In the genomic region with DNA sequence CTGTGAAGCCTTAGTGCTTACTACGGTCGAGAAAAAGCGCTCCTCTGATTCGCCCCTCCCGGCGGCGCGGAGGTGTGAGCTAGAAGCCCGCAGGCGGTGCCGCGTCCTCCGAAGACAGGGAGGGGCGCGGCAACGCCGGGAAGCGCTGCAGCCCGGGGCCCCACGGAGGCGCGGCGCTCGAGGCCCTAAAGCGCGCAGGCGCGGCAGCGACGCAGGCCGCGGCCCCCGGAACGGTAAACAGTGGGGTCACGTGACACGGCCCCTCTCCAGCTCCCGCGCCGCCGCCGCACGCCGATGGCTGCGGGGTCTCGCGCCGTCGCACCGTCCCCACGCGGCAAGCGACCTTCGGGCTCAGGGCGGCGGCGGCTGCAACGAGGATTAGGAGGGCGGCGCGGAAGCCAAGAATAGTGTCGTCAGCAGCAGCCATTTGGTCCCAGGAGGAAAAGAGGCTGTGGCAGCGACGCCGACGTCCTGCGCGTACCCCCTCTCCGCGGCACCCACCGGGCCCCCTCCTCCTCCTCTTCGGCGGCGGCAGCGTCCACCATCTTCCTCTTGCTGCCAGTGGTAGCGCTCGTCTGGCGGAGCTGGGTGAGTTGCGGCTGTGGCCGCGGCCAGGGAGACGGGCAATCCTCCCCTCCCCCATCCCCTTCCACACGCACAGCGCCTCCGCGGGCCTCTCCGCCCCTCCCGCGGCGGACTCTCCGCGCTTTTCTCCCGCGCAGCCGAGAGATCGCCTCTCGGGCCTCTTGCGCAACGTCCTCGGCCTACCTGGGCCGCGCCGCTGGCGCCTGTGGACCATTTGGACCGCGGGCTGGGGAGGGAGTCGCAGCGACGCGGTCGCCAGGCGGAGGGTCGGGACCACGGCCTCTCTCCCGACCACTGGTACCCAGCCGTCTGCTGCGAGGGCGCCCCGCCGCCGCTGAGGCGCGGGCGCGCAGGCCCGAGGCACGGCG, we compare ENCODE assay signal across 8 cellular contexts. TPM values are rescaled to one million over a fixed set of nuclear protein-coding genes. Genes with fewer than 3 reads are reported as not detected.
DNase-seq lines count a peak whose midpoint lies in the region; ATAC-seq, FAIRE-seq and TF ChIP-seq lines count a peak whose summit lies in the region.

A gene with protein sequence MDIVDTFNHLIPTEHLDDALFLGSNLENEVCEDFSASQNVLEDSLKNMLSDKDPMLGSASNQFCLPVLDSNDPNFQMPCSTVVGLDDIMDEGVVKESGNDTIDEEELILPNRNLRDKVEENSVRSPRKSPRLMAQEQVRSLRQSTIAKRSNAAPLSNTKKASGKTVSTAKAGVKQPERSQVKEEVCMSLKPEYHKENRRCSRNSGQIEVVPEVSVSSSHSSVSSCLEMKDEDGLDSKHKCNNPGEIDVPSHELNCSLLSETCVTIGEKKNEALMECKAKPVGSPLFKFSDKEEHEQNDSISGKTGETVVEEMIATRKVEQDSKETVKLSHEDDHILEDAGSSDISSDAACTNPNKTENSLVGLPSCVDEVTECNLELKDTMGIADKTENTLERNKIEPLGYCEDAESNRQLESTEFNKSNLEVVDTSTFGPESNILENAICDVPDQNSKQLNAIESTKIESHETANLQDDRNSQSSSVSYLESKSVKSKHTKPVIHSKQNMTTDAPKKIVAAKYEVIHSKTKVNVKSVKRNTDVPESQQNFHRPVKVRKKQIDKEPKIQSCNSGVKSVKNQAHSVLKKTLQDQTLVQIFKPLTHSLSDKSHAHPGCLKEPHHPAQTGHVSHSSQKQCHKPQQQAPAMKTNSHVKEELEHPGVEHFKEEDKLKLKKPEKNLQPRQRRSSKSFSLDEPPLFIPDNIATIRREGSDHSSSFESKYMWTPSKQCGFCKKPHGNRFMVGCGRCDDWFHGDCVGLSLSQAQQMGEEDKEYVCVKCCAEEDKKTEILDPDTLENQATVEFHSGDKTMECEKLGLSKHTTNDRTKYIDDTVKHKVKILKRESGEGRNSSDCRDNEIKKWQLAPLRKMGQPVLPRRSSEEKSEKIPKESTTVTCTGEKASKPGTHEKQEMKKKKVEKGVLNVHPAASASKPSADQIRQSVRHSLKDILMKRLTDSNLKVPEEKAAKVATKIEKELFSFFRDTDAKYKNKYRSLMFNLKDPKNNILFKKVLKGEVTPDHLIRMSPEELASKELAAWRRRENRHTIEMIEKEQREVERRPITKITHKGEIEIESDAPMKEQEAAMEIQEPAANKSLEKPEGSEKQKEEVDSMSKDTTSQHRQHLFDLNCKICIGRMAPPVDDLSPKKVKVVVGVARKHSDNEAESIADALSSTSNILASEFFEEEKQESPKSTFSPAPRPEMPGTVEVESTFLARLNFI (N-terminal part only) (plus strand): TSS at position 240 of the 953 bp plus-strand sequence. CDS start 10,750 bp downstream, outside the sequence.

- H3K9me3 Mint-ChIP-seq in T-helper 2 cell treated with Interferon-gamma antibody and Interleukin-4, amounts not matched to agents 5 μg/mL and 100 μg/mL, for 36 hours, result no peaks in the 10 kb centered on the region

- H3K36me3 ChIP-seq in ascending aorta (no peaks in the 10 kb centered on the region), vagina (no peaks in the 10 kb centered on the region)

- peak in 2 of 3 experiments; percentile 1 to 14 for TF ChIP-seq CTCF in ascending aorta (IDR thresholded peaks at IDR 0.05)
- TF ChIP-seq CTCF in vagina (IDR thresholded peaks at IDR 0.05), result no peak

- under 1% methylated on average over 127 of the region's 127 CpGs for WGBS in right cardiac atrium

- peak in 1 of 2 donors; percentile 42 for TF ChIP-seq POLR2A in vagina (IDR thresholded peaks at IDR 0.05)

- peak within 1 kb of the TSS; percentile 100 for H3K27ac Mint-ChIP-seq in T-helper 2 cell treated with Interferon-gamma antibody and Interleukin-4, amounts not matched to agents 5 μg/mL and 100 μg/mL, for 36 hours

- H3K36me3 Mint-ChIP-seq in T-helper 2 cell treated with Interferon-gamma antibody and Interleukin-4, amounts not matched to agents 5 μg/mL and 100 μg/mL, for 36 hours (ENCODE audit: low read depth), result peaks cover 4% of the 10 kb centered on the region

- H3K27ac ChIP-seq in ascending aorta (peak within 1 kb of the TSS; percentile 88 to 96), right cardiac atrium (ENCODE audit: low read length) (peak within 1 kb of the TSS; percentile 62), vagina (peak within 1 kb of the TSS; percentile 96)

- peak within 1 kb of the TSS; percentile 99 for H3K4me3 Mint-ChIP-seq in T-helper 2 cell treated with Interferon-gamma antibody and Interleukin-4, amounts not matched to agents 5 μg/mL and 100 μg/mL, for 36 hours

- H3K9me3 ChIP-seq in ascending aorta (no peaks in the 10 kb centered on the region), right cardiac atrium (ENCODE audit: control insufficient read depth, low read length) (no peaks in the 10 kb centered on the region), vagina (no peaks in the 10 kb centered on the region)

- H3K4me3 ChIP-seq in ascending aorta, result peak within 1 kb of the TSS; percentile 80 to 82
- peak within 1 kb of the TSS; percentile 64 for H3K4me3 ChIP-seq in right cardiac atrium (ENCODE audit: low read length)
- H3K4me3 ChIP-seq in vagina, result peak within 1 kb of the TSS; percentile 75 to 91

- peaks cover under 1% of the 10 kb centered on the region for H3K27me3 Mint-ChIP-seq in T-helper 2 cell treated with Interferon-gamma antibody and Interleukin-4, amounts not matched to agents 5 μg/mL and 100 μg/mL, for 36 hours (ENCODE audit: low read depth)

- H3K4me1 ChIP-seq in ascending aorta, result peaks cover 0 to 21% of the 10 kb centered on the region in 2 donors
- no peaks in the 10 kb centered on the region for H3K4me1 ChIP-seq in right cardiac atrium (ENCODE audit: control insufficient read depth, insufficient read depth, low read length)
- H3K4me1 ChIP-seq in vagina, result peaks cover 36% of the 10 kb centered on the region

- H3K27me3 ChIP-seq in ascending aorta (no peaks in the 10 kb centered on the region), right cardiac atrium (ENCODE audit: control insufficient read depth, insufficient read depth) (no peaks in the 10 kb centered on the region), vagina (no peaks in the 10 kb centered on the region)

- ATAC-seq in HG02973 (IDR thresholded peaks at IDR 0.05; ENCODE audit: unreplicated experiment), result peak; percentile 86
- peak; percentile 98 to 99 for ATAC-seq in right cardiac atrium

- intact Hi-C loops in ascending aorta (cut with DNase I), result loop anchor here (1.0 to 2.0 kb wide), 2 partner anchors 37 to 64 kb away; a partner anchor contains a TSS
- intact Hi-C loops in right cardiac atrium (cut with DNase I), result loop anchor here in 1 of 4 donors (10.0 kb wide), 1 partner anchor 61 kb away; a partner anchor contains a TSS
- intact Hi-C loops in vagina (cut with DNase I), result loop anchor here (2.0 kb wide), 1 partner anchor 63 kb away; a partner anchor contains a TSS

- DNase-seq in GM18507 (ENCODE audit: extremely low spot score, insufficient read length, low read depth) (peak; percentile 87), NCI-H2029 (lab: John Stamatoyannopoulos, UW) (peak; percentile 86), ascending aorta (ENCODE audit: low spot score in 2 of 2) (peak; percentile 21 to 91), right cardiac atrium (peak; percentile 92 to 97 (median 96)), putamen (ENCODE audit: low spot score) (peak; percentile 94), vagina (ENCODE audit: extremely low spot score in 2 of 2) (peak in 1 of 2 donors; percentile 89)
- peak; percentile 92 for DNase-seq in T-helper 2 cell treated with Interferon-gamma antibody and Interleukin-4, amounts not matched to agents 5 μg/mL and 100 μg/mL, for 36 hours (ENCODE audit: low spot score)

- H3K4me1 Mint-ChIP-seq in T-helper 2 cell treated with Interferon-gamma antibody and Interleukin-4, amounts not matched to agents 5 μg/mL and 100 μg/mL, for 36 hours (ENCODE audit: low read depth), result peaks cover 34% of the 10 kb centered on the region

- FAIRE-seq in GM18507 (lab: Jason Lieb, UNC), result peak; percentile 85

RNA-seq across cellular contexts. Expression of the gene that starts here (rescaled TPM):
- total RNA-seq in ascending aorta, result 31.5 TPM
- total RNA-seq in right cardiac atrium, result 10 to 100 TPM; 31.6 to 42.3 (median 39.7) TPM
- polyA plus RNA-seq in right cardiac atrium, result 8.8 TPM
- 58.7 TPM for total RNA-seq in vagina

Comparison
In these comparisons a context has a peak if more than half of its experiments do, and no peak if none do; other contexts are left out.
1. CTCF ChIP-seq: peak in ascending aorta (2 of 3); none in vagina (0 of 3).
2. Peak in every context shown above with its lines, with median percentiles within 50 percentile points of each other: H3K27ac ChIP-seq and H3K4me3 ChIP-seq.